ENCODE assay signal across 1 cellular context in the genomic region with DNA sequence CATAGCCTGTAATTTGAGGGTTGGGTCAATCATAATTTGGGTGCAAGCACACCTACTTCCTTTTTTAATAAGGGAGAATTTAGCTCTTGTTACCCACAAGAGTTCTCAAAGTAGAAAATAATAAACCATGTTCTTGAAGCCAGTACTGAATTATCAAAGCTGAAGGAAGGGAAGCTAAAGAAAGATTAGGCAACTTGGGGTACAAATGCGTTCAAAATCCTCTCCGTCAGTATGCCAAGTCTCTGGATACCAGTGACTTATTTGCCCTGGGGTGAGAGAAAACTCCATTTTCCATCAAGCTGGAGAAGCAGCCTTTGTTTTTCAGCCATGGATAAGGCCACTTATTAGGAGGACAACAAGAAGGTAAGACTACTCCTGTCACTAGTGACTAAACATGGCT.
TF ChIP-seq lines count a peak whose summit lies in the region.

No MANE protein-coding gene starts in this region.

TF ChIP-seq in K562, 482 proteins besides CTCF, POLR2A, EP300 and RAD21 (continued from another document):
- no peak for TF ChIP-seq LCOR (CRISPR knock-in tag; IDR thresholded peaks at IDR 0.05)
TF ChIP-seq in K562: peak in this region for 9.
